Comparison of ENCODE assay signal across 1 cellular context in the genomic region with DNA sequence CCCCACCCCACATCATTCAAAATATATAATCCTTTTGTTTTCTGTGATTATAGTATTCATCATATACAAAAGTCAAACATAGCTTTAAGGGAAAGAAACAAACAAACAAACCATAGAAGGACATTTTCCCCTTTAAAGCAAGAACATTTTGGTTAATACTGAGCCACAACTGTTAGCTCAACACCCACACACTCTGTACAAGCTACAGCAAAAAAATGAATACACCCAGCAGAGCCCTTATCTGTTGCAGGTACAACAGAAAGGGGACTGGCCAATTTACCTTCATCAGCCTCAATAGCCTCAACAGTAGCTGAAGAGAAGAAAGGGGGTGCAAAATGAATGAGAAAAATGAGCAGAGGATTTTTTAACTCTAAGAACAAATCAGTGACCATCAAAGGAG.
TF ChIP-seq lines count a peak whose summit lies in the region.

No MANE protein-coding gene starts in this region.

TF ChIP-seq in GM23338, 12 proteins besides CTCF, POLR2A, EP300 and RAD21 (continued from another document):
- TF ChIP-seq, protein P1, sequence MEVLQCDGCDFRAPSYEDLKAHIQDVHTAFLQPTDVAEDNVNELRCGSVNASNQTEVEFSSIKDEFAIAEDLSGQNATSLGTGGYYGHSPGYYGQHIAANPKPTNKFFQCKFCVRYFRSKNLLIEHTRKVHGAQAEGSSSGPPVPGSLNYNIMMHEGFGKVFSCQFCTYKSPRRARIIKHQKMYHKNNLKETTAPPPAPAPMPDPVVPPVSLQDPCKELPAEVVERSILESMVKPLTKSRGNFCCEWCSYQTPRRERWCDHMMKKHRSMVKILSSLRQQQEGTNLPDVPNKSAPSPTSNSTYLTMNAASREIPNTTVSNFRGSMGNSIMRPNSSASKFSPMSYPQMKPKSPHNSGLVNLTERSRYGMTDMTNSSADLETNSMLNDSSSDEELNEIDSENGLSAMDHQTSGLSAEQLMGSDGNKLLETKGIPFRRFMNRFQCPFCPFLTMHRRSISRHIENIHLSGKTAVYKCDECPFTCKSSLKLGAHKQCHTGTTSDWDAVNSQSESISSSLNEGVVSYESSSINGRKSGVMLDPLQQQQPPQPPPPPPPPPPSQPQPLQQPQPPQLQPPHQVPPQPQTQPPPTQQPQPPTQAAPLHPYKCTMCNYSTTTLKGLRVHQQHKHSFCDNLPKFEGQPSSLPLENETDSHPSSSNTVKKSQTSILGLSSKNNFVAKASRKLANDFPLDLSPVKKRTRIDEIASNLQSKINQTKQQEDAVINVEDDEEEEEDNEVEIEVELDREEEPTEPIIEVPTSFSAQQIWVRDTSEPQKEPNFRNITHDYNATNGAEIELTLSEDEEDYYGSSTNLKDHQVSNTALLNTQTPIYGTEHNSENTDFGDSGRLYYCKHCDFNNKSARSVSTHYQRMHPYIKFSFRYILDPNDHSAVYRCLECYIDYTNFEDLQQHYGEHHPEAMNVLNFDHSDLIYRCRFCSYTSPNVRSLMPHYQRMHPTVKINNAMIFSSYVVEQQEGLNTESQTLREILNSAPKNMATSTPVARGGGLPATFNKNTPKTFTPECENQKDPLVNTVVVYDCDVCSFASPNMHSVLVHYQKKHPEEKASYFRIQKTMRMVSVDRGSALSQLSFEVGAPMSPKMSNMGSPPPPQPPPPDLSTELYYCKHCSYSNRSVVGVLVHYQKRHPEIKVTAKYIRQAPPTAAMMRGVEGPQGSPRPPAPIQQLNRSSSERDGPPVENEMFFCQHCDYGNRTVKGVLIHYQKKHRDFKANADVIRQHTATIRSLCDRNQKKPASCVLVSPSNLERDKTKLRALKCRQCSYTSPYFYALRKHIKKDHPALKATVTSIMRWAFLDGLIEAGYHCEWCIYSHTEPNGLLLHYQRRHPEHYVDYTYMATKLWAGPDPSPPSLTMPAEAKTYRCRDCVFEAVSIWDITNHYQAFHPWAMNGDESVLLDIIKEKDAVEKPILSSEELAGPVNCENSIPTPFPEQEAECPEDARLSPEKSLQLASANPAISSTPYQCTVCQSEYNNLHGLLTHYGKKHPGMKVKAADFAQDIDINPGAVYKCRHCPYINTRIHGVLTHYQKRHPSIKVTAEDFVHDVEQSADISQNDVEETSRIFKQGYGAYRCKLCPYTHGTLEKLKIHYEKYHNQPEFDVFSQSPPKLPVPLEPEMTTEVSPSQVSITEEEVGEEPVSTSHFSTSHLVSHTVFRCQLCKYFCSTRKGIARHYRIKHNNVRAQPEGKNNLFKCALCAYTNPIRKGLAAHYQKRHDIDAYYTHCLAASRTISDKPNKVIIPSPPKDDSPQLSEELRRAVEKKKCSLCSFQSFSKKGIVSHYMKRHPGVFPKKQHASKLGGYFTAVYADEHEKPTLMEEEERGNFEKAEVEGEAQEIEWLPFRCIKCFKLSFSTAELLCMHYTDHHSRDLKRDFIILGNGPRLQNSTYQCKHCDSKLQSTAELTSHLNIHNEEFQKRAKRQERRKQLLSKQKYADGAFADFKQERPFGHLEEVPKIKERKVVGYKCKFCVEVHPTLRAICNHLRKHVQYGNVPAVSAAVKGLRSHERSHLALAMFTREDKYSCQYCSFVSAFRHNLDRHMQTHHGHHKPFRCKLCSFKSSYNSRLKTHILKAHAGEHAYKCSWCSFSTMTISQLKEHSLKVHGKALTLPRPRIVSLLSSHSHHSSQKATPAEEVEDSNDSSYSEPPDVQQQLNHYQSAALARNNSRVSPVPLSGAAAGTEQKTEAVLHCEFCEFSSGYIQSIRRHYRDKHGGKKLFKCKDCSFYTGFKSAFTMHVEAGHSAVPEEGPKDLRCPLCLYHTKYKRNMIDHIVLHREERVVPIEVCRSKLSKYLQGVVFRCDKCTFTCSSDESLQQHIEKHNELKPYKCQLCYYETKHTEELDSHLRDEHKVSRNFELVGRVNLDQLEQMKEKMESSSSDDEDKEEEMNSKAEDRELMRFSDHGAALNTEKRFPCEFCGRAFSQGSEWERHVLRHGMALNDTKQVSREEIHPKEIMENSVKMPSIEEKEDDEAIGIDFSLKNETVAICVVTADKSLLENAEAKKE (CRISPR knock-in tag; IDR thresholded peaks at IDR 0.05): no peak
- TF ChIP-seq EZH2phosphoT487 (IDR thresholded peaks at IDR 0.05; ENCODE audit: unreplicated experiment) (no peak), POLR2AphosphoS5 (IDR thresholded peaks at IDR 0.05; ENCODE audit: low read depth) (no peak)
- TF ChIP-seq, protein P2, sequence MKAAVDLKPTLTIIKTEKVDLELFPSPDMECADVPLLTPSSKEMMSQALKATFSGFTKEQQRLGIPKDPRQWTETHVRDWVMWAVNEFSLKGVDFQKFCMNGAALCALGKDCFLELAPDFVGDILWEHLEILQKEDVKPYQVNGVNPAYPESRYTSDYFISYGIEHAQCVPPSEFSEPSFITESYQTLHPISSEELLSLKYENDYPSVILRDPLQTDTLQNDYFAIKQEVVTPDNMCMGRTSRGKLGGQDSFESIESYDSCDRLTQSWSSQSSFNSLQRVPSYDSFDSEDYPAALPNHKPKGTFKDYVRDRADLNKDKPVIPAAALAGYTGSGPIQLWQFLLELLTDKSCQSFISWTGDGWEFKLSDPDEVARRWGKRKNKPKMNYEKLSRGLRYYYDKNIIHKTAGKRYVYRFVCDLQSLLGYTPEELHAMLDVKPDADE (IDR thresholded peaks at IDR 0.05): no peak
